ENCODE assay signal across 12 cellular contexts in the genomic region with DNA sequence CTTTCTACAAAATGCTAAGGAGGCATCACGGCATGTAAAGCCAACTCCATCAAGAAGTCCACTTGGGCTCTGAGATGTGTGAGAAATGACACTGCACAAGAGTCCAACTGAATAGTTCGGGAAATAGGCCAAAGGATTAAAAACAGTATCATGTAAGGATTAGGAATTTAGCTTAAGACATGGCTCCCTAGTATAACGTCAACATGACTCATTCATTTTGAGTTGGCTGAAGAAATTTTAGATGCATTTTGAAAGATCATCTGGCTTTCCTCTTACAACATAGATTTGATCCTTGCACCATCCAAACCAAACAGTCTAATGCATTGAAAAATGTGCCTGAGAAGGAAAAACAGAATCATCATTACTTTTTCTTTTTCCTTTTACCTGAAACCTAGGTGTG.
DNase-seq lines count a peak whose midpoint lies in the region; ATAC-seq and TF ChIP-seq lines count a peak whose summit lies in the region.
"Had no signal": no experiment of that assay in that cellular context is flagged by ENCODE, and none has a peak within 500 bp of the region (broad histone marks: within the 10 kb centered on the region; RNA-seq: fewer than 3 reads in every experiment).

No MANE protein-coding gene starts in this region.

- no peak overlapping the region for H2BK15ac ChIP-seq in IMR-90 (ENCODE audit: low read depth, low read length)

- H3K9me1 ChIP-seq in IMR-90 (ENCODE audit: insufficient read depth, low read length), result no peaks in the 10 kb centered on the region

- TF ChIP-seq POLR2A in IMR-90 (IDR thresholded peaks at IDR 0.05; ENCODE audit: low read depth, low read length), result no peak

- no peak overlapping the region for H4K91ac ChIP-seq in IMR-90 (ENCODE audit: insufficient read depth, low read depth, low read length)

- peak overlapping the region; percentile 66 for H2BK5ac ChIP-seq in IMR-90 (ENCODE audit: low read depth, low read length, poor library complexity, severe bottlenecking)

- in situ Hi-C loops in IMR-90 (cut with MboI; ENCODE audit: low sequenced_read_pairs), result no loop called here
- in situ Hi-C loops in brain microvascular endothelial cell (cut with HindIII; ENCODE audit: low pct_ligation_motif_present, low sequenced_read_pairs), result no loop called here

- no peak overlapping the region for H2AK5ac ChIP-seq in IMR-90 (ENCODE audit: low read depth, low read length)

- intact Hi-C loops in IMR-90 (cut with micrococcal nuclease), result loop anchor here (5.0 kb wide), 1 partner anchor 102 kb away; no protein-coding TSS in a partner anchor
- intact Hi-C loops in lower lobe of right lung (cut with DNase I), result no loop called here

- no peak overlapping the region for H3K4me2 ChIP-seq in IMR-90 (ENCODE audit: low read depth, low read length)

- H3K14ac ChIP-seq in IMR-90 (replicated peaks; ENCODE audit: low read depth, low read length), result no peak overlapping the region

- H2BK20ac ChIP-seq in IMR-90 (ENCODE audit: low read depth, low read length), result peak overlapping the region; percentile 54; the same call in 1 of the 2 replicates

- H3K79me1 ChIP-seq in IMR-90 (ENCODE audit: low read depth in 1 of 2, low read length in 2 of 2), result no peaks in the 10 kb centered on the region

- no peak overlapping the region for H2AK9ac ChIP-seq in IMR-90 (replicated peaks; ENCODE audit: low read depth, low read length, poor library complexity)

- WGBS in IMR-90 (ENCODE audit: extremely low coverage in 2 of 2, insufficient read length in 1 of 2), 2 experiments, result 80% methylated on average over 1 of the region's 3 CpGs; no CpG with 5 or more reads in 1 of the 2 experiments

- POLR2A ChIA-PET in AG04449 (lab: Yijun Ruan, JAX) (interaction anchor here (2.0 kb wide), 1 partner anchor 100 kb away, joined by 5 read pairs; no protein-coding TSS in a partner anchor), IMR-90 (lab: Charles Lee; ENCODE audit: unreplicated experiment) (no interaction called here)

- H3K27ac ChIP-seq in IMR-90 (ENCODE audit: insufficient read depth, low read length) (peak overlapping the region; percentile 8; the same call in 1 of the 2 replicates), brain microvascular endothelial cell (peak overlapping the region; percentile 16), lower lobe of right lung (peak overlapping the region; percentile 22)
- H3K27ac ChIP-seq: VCaP had no signal

- no peaks in the 10 kb centered on the region for H3K27me3 ChIP-seq in IMR-90 (ENCODE audit: control insufficient read depth, insufficient read depth, low read length)
- H3K27me3 ChIP-seq in brain microvascular endothelial cell (replicated peaks), result no peaks in the 10 kb centered on the region
- H3K27me3 ChIP-seq in lower lobe of right lung (ENCODE audit: low read depth), result no peaks in the 10 kb centered on the region

- peak overlapping the region; percentile 54; the same call in 1 of the 2 replicates for H3K4ac ChIP-seq in IMR-90 (ENCODE audit: low read depth, low read length)

- ATAC-seq in IMR-90 (ENCODE audit: low read depth) (peak; percentile 69), lower lobe of right lung (peak; percentile 45 to 62), GM18867 (IDR thresholded peaks at IDR 0.05; ENCODE audit: unreplicated experiment) (no peak)
- ATAC-seq: stimulated activated naive CD8-positive, alpha-beta T cell treated with anti-CD3 and anti-CD28 coated beads, Interleukin-15, Interleukin-2, amounts not matched to agents 100 U/mL and 50 U/mL, for 24 hours had no signal

- H3K4me1 ChIP-seq in IMR-90 (ENCODE audit: control insufficient read depth, insufficient read depth, low read length) (peaks cover 6% of the 10 kb centered on the region; the same call in 1 of the 2 replicates), lower lobe of right lung (peaks cover 13% of the 10 kb centered on the region)

- H3K36me3 ChIP-seq in IMR-90 (ENCODE audit: control insufficient read depth, insufficient read depth, low read length) (no peaks in the 10 kb centered on the region), brain microvascular endothelial cell (replicated peaks) (no peaks in the 10 kb centered on the region), lower lobe of right lung (no peaks in the 10 kb centered on the region)

- H4K20me1 ChIP-seq in IMR-90 (ENCODE audit: insufficient read depth, low read length), result no peaks in the 10 kb centered on the region

- peak overlapping the region; percentile 24; the same call in 1 of the 2 replicates for H2BK120ac ChIP-seq in IMR-90 (ENCODE audit: low read depth, low read length)

- CTCF ChIA-PET in AG04449 (lab: Yijun Ruan, JAX), result interaction anchor here (0.8 to 1.2 kb wide), 2 partner anchors 11 to 15 kb away, joined by 3 to 4 read pairs; no protein-coding TSS in a partner anchor
- CTCF ChIA-PET in IMR-90 (lab: Yijun Ruan, JAX), result interaction anchor here (0.6 kb wide), 1 partner anchor 759 kb away, joined by 3 read pairs; no protein-coding TSS in a partner anchor

- H4K5ac ChIP-seq in IMR-90 (ENCODE audit: low read depth, low read length), result no peak overlapping the region; the same call in 1 of the 2 replicates

- no peak for TF ChIP-seq RAD21 in IMR-90 (IDR thresholded peaks at IDR 0.05; ENCODE audit: low read length)

- BruUV-seq in IMR-90 (replicated peaks; lab: Mats Ljungman, UMichigan), result no TSS peak

- peak; percentile 87 for DNase-seq in AG04449 (ENCODE audit: low read depth, low spot score)
- DNase-seq in IMR-90, result peak; percentile 95
- no peak for DNase-seq in brain microvascular endothelial cell
- no peak for DNase-seq in lower lobe of right lung
- no peak for DNase-seq in SIG-M5 treated with dmso at 0.1 percent for 504 hours (lab: John Stamatoyannopoulos, UW; ENCODE audit: unreplicated experiment)
- no peak for DNase-seq in NCI-H2196 (lab: John Stamatoyannopoulos, UW; ENCODE audit: unreplicated experiment)
- no peak for DNase-seq in DMS53 treated with DMSO at 0.1 percent for 48 hours (lab: John Stamatoyannopoulos, UW; ENCODE audit: unreplicated experiment)
- DNase-seq: anterior cingulate cortex; NCI-H2081 treated with DMSO at 0.1 percent for 48 hours; stimulated activated naive CD8-positive, alpha-beta T cell treated with anti-CD3 and anti-CD28 coated beads, Interleukin-15, Interleukin-2, amounts not matched to agents 100 U/mL and 50 U/mL, for 24 hours had no signal

- dilution Hi-C loops in IMR-90 (cut with HindIII; ENCODE audit: low sequenced_read_pairs, unreplicated experiment), result no loop called here

- H4K8ac ChIP-seq in IMR-90 (ENCODE audit: low read depth in 2 of 2, low read length in 2 of 2), result no peak overlapping the region

- no peak for TF ChIP-seq CTCF in AG04449 (IDR thresholded peaks at IDR 0.05; ENCODE audit: insufficient read depth, low read length, missing control alignments)
- TF ChIP-seq CTCF in IMR-90 (conservative IDR thresholded peaks at IDR 0.05; ENCODE audit: low read depth, low read length), result no peak
- no peak for TF ChIP-seq CTCF in brain microvascular endothelial cell (IDR thresholded peaks at IDR 0.05; ENCODE audit: low read depth, low read length, missing control alignments)
- TF ChIP-seq CTCF in lower lobe of right lung (IDR thresholded peaks at IDR 0.05), result no peak

- peak overlapping the region; percentile 6; the same call in 1 of the 2 replicates for H3K18ac ChIP-seq in IMR-90 (ENCODE audit: low read depth, low read length)

- no peak overlapping the region for H3K23ac ChIP-seq in IMR-90 (ENCODE audit: low read depth, low read length)

- no peak overlapping the region for H3K56ac ChIP-seq in IMR-90 (ENCODE audit: extremely low read depth, insufficient read depth, low read length)

- no peak overlapping the region for H3K9ac ChIP-seq in IMR-90 (ENCODE audit: low read depth, low read length)

- no peak overlapping the region for H2AFZ ChIP-seq in IMR-90 (replicated peaks; ENCODE audit: low read length, poor library complexity)

- no peak overlapping the region for H3K4me3 ChIP-seq in AG04449 (ENCODE audit: low read depth, low read length)
- no peak overlapping the region for H3K4me3 ChIP-seq in IMR-90 (ENCODE audit: insufficient read depth, low read depth, low read length)
- no peak overlapping the region for H3K4me3 ChIP-seq in brain microvascular endothelial cell (ENCODE audit: low read depth, low read length)
- no peak overlapping the region for H3K4me3 ChIP-seq in lower lobe of right lung

- H3K9me3 ChIP-seq in IMR-90 (ENCODE audit: control insufficient read depth, insufficient read depth, low read length), result no peaks in the 10 kb centered on the region
- H3K9me3 ChIP-seq in lower lobe of right lung, result no peaks in the 10 kb centered on the region

TF ChIP-seq in IMR-90, 13 proteins besides CTCF, POLR2A, EP300 and RAD21 (continues in another document):
- TF ChIP-seq, protein P1, sequence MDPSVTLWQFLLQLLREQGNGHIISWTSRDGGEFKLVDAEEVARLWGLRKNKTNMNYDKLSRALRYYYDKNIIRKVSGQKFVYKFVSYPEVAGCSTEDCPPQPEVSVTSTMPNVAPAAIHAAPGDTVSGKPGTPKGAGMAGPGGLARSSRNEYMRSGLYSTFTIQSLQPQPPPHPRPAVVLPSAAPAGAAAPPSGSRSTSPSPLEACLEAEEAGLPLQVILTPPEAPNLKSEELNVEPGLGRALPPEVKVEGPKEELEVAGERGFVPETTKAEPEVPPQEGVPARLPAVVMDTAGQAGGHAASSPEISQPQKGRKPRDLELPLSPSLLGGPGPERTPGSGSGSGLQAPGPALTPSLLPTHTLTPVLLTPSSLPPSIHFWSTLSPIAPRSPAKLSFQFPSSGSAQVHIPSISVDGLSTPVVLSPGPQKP (IDR thresholded peaks at IDR 0.05; ENCODE audit: borderline replicate concordance, low read depth, low read length), result no peak
- TF ChIP-seq BHLHE40 (IDR thresholded peaks at IDR 0.05; ENCODE audit: low read depth, low read length), result no peak
- TF ChIP-seq CHD1 (IDR thresholded peaks at IDR 0.05; ENCODE audit: low read depth, low read length), result no peak
- no peak for TF ChIP-seq SMC3 (IDR thresholded peaks at IDR 0.05; ENCODE audit: low read depth, low read length)
- TF ChIP-seq, protein P2, sequence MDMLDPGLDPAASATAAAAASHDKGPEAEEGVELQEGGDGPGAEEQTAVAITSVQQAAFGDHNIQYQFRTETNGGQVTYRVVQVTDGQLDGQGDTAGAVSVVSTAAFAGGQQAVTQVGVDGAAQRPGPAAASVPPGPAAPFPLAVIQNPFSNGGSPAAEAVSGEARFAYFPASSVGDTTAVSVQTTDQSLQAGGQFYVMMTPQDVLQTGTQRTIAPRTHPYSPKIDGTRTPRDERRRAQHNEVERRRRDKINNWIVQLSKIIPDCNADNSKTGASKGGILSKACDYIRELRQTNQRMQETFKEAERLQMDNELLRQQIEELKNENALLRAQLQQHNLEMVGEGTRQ (IDR thresholded peaks at IDR 0.05; ENCODE audit: low read depth, low read length), result no peak
- 0 out of 2 replicates have a peak, but pooled peaks have one; percentile 3 for TF ChIP-seq MAFK (IDR thresholded peaks at IDR 0.05; ENCODE audit: low read depth, low read length)
- no peak for TF ChIP-seq MXI1 (IDR thresholded peaks at IDR 0.05; ENCODE audit: borderline replicate concordance, low read depth, low read length)
- TF ChIP-seq RFX5 (IDR thresholded peaks at IDR 0.05; ENCODE audit: low read depth, low read length), result no peak
- TF ChIP-seq CEBPB (IDR thresholded peaks at IDR 0.05; ENCODE audit: low read depth, low read length), result peak; percentile 95
- peak; percentile 74 for TF ChIP-seq FOS (IDR thresholded peaks at IDR 0.05; ENCODE audit: low read depth, low read length)
- TF ChIP-seq RCOR1 (IDR thresholded peaks at IDR 0.05; ENCODE audit: insufficient replicate concordance, low read length), result no peak

Comparison
In these comparisons a context has a peak if more than half of its experiments do, and no peak if none do; other contexts are left out.
1. DNase-seq: peak in AG04449 (single experiment) and IMR-90 (single experiment); none in brain microvascular endothelial cell (single experiment), lower lobe of right lung (single experiment), SIG-M5 treated with dmso at 0.1 percent for 504 hours (single experiment), NCI-H2196 (single experiment) and DMS53 treated with DMSO at 0.1 percent for 48 hours (single experiment).
2. Peak in every context shown above with its lines, with median percentiles within 50 percentile points of each other: H3K27ac ChIP-seq.